In the genomic region with DNA sequence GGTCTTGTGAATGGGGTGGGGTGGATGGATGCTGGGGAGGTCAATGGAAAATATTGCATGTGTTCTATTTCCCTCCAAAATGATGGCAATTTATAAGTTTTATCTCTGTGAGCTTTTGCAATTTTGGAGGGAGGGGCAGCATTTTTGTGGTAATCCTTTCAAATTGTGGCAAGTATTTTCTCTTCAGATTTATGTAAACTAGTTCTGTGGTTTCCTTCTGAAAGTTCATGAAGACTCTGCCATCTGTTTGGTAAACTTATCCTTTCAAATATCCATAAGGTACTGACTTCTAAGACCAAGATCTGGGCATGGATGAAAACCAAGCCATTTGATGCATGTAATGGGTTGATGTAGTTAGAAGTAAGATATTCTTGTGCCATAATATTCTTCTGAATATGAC, we compare ENCODE assay signal across 20 cellular contexts.
DNase-seq lines count a peak whose midpoint lies in the region; ATAC-seq and TF ChIP-seq lines count a peak whose summit lies in the region.
"Had no signal": no experiment of that assay in that cellular context is flagged by ENCODE, and none has a peak within 500 bp of the region (broad histone marks: within the 10 kb centered on the region; RNA-seq: fewer than 3 reads in every experiment).

No MANE protein-coding gene starts in this region.

- peak overlapping the region; percentile 71 for H3K27ac Mint-ChIP-seq in Caco-2 (ENCODE audit: unreplicated experiment)
- no peak overlapping the region for H3K27ac Mint-ChIP-seq in activated CD4-positive, alpha-beta T cell treated with anti-CD3 and anti-CD28 coated beads, Interleukin-2, amount 10 ng/mL, durations not matched to agents 24 days and 14 days
- H3K27ac Mint-ChIP-seq: activated CD4-positive, alpha-beta T cell treated with anti-CD3 and anti-CD28 coated beads for 36 hours; stimulated activated naive CD8-positive, alpha-beta T cell treated with anti-CD3 and anti-CD28 coated beads, Interleukin-15, Interleukin-2, amounts not matched to agents 100 ng/mL and 50 ng/mL, for 24 hours had no signal

- no peak overlapping the region for H3K14ac ChIP-seq in mesenchymal stem cell (ENCODE audit: low read length in 2 of 2)

- H3K9me3 Mint-ChIP-seq in Caco-2 (ENCODE audit: unreplicated experiment) = peaks cover 8% of the 10 kb centered on the region
- no peaks in the 10 kb centered on the region for H3K9me3 Mint-ChIP-seq in activated CD4-positive, alpha-beta T cell treated with anti-CD3 and anti-CD28 coated beads, Interleukin-2, amount 10 ng/mL, durations not matched to agents 24 days and 14 days
- H3K9me3 Mint-ChIP-seq: stimulated activated naive CD8-positive, alpha-beta T cell treated with anti-CD3 and anti-CD28 coated beads, Interleukin-15, Interleukin-2, amounts not matched to agents 100 ng/mL and 50 ng/mL, for 24 hours had no signal

- H3K4me1 Mint-ChIP-seq in Caco-2 (ENCODE audit: low read depth, unreplicated experiment) = peaks cover 12% of the 10 kb centered on the region
- H3K4me1 Mint-ChIP-seq in activated CD4-positive, alpha-beta T cell treated with anti-CD3 and anti-CD28 coated beads, Interleukin-2, amount 10 ng/mL, durations not matched to agents 24 days and 14 days = no peaks in the 10 kb centered on the region
- H3K4me1 Mint-ChIP-seq: activated CD4-positive, alpha-beta T cell treated with anti-CD3 and anti-CD28 coated beads for 36 hours had no signal

- CTCF ChIA-PET in Caco-2 (lab: Charles Lee) = no interaction called here

- BruUV-seq in Caco-2 (replicated peaks; lab: Mats Ljungman, UMichigan) = no TSS peak

- H3K79me1 ChIP-seq in mesenchymal stem cell (replicated peaks; ENCODE audit: low read length, poor library complexity, severe bottlenecking) = no peaks in the 10 kb centered on the region

- POLR2A ChIA-PET in Caco-2 (lab: Charles Lee) = no interaction called here

- no peak for DNase-seq in Caco-2
- peak; percentile 71 for DNase-seq in M059J (ENCODE audit: low read depth)
- peak; percentile 59 for DNase-seq in astrocyte of the spinal cord (ENCODE audit: low read depth, low spot score)
- peak; percentile 5 for DNase-seq in mesenchymal stem cell
- DNase-seq in NCI-H345 (lab: John Stamatoyannopoulos, UW) = no peak
- DNase-seq in activated CD4-positive, alpha-beta T cell treated with anti-CD3 and anti-CD28 coated beads, Interleukin-2, amount 10 ng/mL, durations not matched to agents 24 days and 14 days = no peak
- no peak for DNase-seq in NCI-H2196 (lab: John Stamatoyannopoulos, UW; ENCODE audit: unreplicated experiment)
- DNase-seq: activated CD4-positive, alpha-beta T cell treated with anti-CD3 and anti-CD28 coated beads for 36 hours; activated effector memory CD4-positive, alpha-beta T cell treated with Interleukin-2 at 50 U/mL for 16 hours; adrenal gland; Karpas-422; left ventricle myocardium inferior; NCI-H1417; NCI-H69; right cardiac atrium; T1000; upper lobe of right lung had no signal

- H2AK5ac ChIP-seq in mesenchymal stem cell (ENCODE audit: low read length, severe bottlenecking) = no peak overlapping the region

- H3K36me3 Mint-ChIP-seq in Caco-2 (ENCODE audit: insufficient read depth, unreplicated experiment) = peaks cover 4% of the 10 kb centered on the region
- no peaks in the 10 kb centered on the region for H3K36me3 Mint-ChIP-seq in activated CD4-positive, alpha-beta T cell treated with anti-CD3 and anti-CD28 coated beads, Interleukin-2, amount 10 ng/mL, durations not matched to agents 24 days and 14 days (ENCODE audit: low read depth)

- H3K4me3 Mint-ChIP-seq in Caco-2 (ENCODE audit: unreplicated experiment) = no peak overlapping the region
- no peak overlapping the region for H3K4me3 Mint-ChIP-seq in activated CD4-positive, alpha-beta T cell treated with anti-CD3 and anti-CD28 coated beads, Interleukin-2, amount 10 ng/mL, durations not matched to agents 24 days and 14 days
- H3K4me3 Mint-ChIP-seq: activated CD4-positive, alpha-beta T cell treated with anti-CD3 and anti-CD28 coated beads for 36 hours; stimulated activated naive CD8-positive, alpha-beta T cell treated with anti-CD3 and anti-CD28 coated beads, Interleukin-15, Interleukin-2, amounts not matched to agents 100 ng/mL and 50 ng/mL, for 24 hours had no signal

- intact Hi-C loops in Caco-2 (cut with micrococcal nuclease; ENCODE audit: unreplicated experiment) = loop anchor here (10.0 kb wide), 1 partner anchor 220 kb away; a partner anchor contains a TSS
- intact Hi-C loops in activated CD4-positive, alpha-beta T cell treated with anti-CD3 and anti-CD28 coated beads, Interleukin-2, amount 10 ng/mL, durations not matched to agents 24 days and 14 days (cut with micrococcal nuclease) = no loop called here

- H2BK5ac ChIP-seq in mesenchymal stem cell (ENCODE audit: low read depth, low read length, poor library complexity, severe bottlenecking) = peak overlapping the region; percentile 57

- H4K8ac ChIP-seq in mesenchymal stem cell (ENCODE audit: low read length) = no peak overlapping the region

- H2AFZ ChIP-seq in mesenchymal stem cell (ENCODE audit: low read depth, low read length) = no peak overlapping the region

- H3K9me3 ChIP-seq in Caco-2 = no peaks in the 10 kb centered on the region
- H3K9me3 ChIP-seq in mesenchymal stem cell (ENCODE audit: control insufficient read depth, low read length) = no peaks in the 10 kb centered on the region
- H3K9me3 ChIP-seq: adrenal gland, gastroesophageal sphincter, upper lobe of right lung had no signal

- H2BK12ac ChIP-seq in mesenchymal stem cell (ENCODE audit: low read length in 2 of 2) = no peak overlapping the region

- no peak overlapping the region for H3K9ac ChIP-seq in mesenchymal stem cell (ENCODE audit: low read length)

- H3K27me3 ChIP-seq in Caco-2 (replicated peaks; ENCODE audit: control insufficient read depth, insufficient read depth, low read length) (no peaks in the 10 kb centered on the region), mesenchymal stem cell (ENCODE audit: control insufficient read depth in 1 of 2, insufficient read depth in 1 of 2, low read length in 2 of 2) (no peaks in the 10 kb centered on the region)
- H3K27me3 ChIP-seq: adrenal gland, gastroesophageal sphincter, upper lobe of right lung had no signal

- H2BK120ac ChIP-seq in mesenchymal stem cell (ENCODE audit: low read depth, low read length) = no peak overlapping the region

- no peak overlapping the region for H3K4me2 ChIP-seq in mesenchymal stem cell (ENCODE audit: low read length, poor library complexity, severe bottlenecking)

- H3K36me3 ChIP-seq in Caco-2 (ENCODE audit: control insufficient read depth, insufficient read depth, low read length) (no peaks in the 10 kb centered on the region), mesenchymal stem cell (ENCODE audit: control insufficient read depth in 1 of 2, insufficient read depth in 2 of 2, low read depth in 1 of 2, low read length in 2 of 2) (no peaks in the 10 kb centered on the region)
- H3K36me3 ChIP-seq: adrenal gland, gastroesophageal sphincter, left ventricle myocardium inferior, upper lobe of right lung had no signal

- no peak overlapping the region for H3K23ac ChIP-seq in mesenchymal stem cell (ENCODE audit: low read length in 2 of 2)

- H3K4me3 ChIP-seq in Caco-2 (ENCODE audit: low read depth, low read length) (no peak overlapping the region), astrocyte of the spinal cord (ENCODE audit: low read depth, low read length) (no peak overlapping the region), mesenchymal stem cell (ENCODE audit: insufficient read depth in 1 of 2, low read depth in 1 of 2, low read length in 2 of 2) (no peak overlapping the region)
- H3K4me3 ChIP-seq: adrenal gland, gastroesophageal sphincter, left ventricle myocardium inferior, upper lobe of right lung had no signal

- peak overlapping the region; percentile 99 for H3K27ac ChIP-seq in mesenchymal stem cell (ENCODE audit: low read length, poor library complexity, severe bottlenecking)
- H3K27ac ChIP-seq: adrenal gland, gastroesophageal sphincter, left ventricle myocardium inferior, upper lobe of right lung had no signal

- H2BK15ac ChIP-seq in mesenchymal stem cell (ENCODE audit: low read depth, poor library complexity, severe bottlenecking) = no peak overlapping the region

- TF ChIP-seq CTCF in Caco-2 (IDR thresholded peaks at IDR 0.05; ENCODE audit: insufficient read depth in 1 of 2, low read depth in 1 of 2, low read length in 1 of 2, severe bottlenecking in 1 of 2, unreplicated experiment in 1 of 2) = no peak
- TF ChIP-seq CTCF in astrocyte of the spinal cord (IDR thresholded peaks at IDR 0.05; ENCODE audit: low read depth, low read length) = no peak

- H3K4me1 ChIP-seq in Caco-2 = peaks cover 14% of the 10 kb centered on the region
- peaks cover 2% of the 10 kb centered on the region for H3K4me1 ChIP-seq in mesenchymal stem cell (ENCODE audit: control insufficient read depth, insufficient read depth, low read depth, low read length)
- H3K4me1 ChIP-seq: adrenal gland, left ventricle myocardium inferior, upper lobe of right lung had no signal

- no peak overlapping the region for H4K91ac ChIP-seq in mesenchymal stem cell (ENCODE audit: low read length)

- no peak overlapping the region for H3K4ac ChIP-seq in mesenchymal stem cell (ENCODE audit: low read depth in 1 of 2, low read length in 2 of 2)

- H3K18ac ChIP-seq in mesenchymal stem cell (ENCODE audit: low read depth in 1 of 2, low read length in 2 of 2) = no peak overlapping the region

- in situ Hi-C loops in astrocyte of the spinal cord (cut with HindIII; ENCODE audit: low sequenced_read_pairs) = no loop called here

- H3K27me3 Mint-ChIP-seq in Caco-2 (ENCODE audit: insufficient read depth, unreplicated experiment) = no peaks in the 10 kb centered on the region
- H3K27me3 Mint-ChIP-seq in activated CD4-positive, alpha-beta T cell treated with anti-CD3 and anti-CD28 coated beads, Interleukin-2, amount 10 ng/mL, durations not matched to agents 24 days and 14 days = no peaks in the 10 kb centered on the region
- H3K27me3 Mint-ChIP-seq: stimulated activated naive CD8-positive, alpha-beta T cell treated with anti-CD3 and anti-CD28 coated beads, Interleukin-15, Interleukin-2, amounts not matched to agents 100 ng/mL and 50 ng/mL, for 24 hours had no signal

- ATAC-seq in GM21381 (IDR thresholded peaks at IDR 0.05; ENCODE audit: unreplicated experiment) = no peak
- ATAC-seq: activated CD4-positive, alpha-beta T cell treated with anti-CD3 and anti-CD28 coated beads for 36 hours; gastroesophageal sphincter; right cardiac atrium; upper lobe of right lung had no signal

Comparison
In these comparisons a context has a peak if more than half of its experiments do, and no peak if none do; other contexts are left out.
1. DNase-seq: peak in M059J (single experiment), astrocyte of the spinal cord (single experiment) and mesenchymal stem cell (single experiment); none in Caco-2 (0 of 2), NCI-H345 (single experiment), activated CD4-positive, alpha-beta T cell treated with anti-CD3 and anti-CD28 coated beads, Interleukin-2, amount 10 ng/mL, durations not matched to agents 24 days and 14 days (single experiment) and NCI-H2196 (single experiment).